In genomic region chr13:112972258-112972657, GRCh38 we compare ENCODE assay signal across 26 cellular contexts.
"Had no signal": no experiment of that assay in that cellular context is flagged by ENCODE, and none has a peak within 500 bp of the region (broad histone marks: within the 10 kb centered on the region; RNA-seq: fewer than 3 reads in every experiment).

No MANE protein-coding gene starts in this region.

- H3K4me3 Mint-ChIP-seq: immature natural killer cell; natural killer cell; nephron progenitor cell; stimulated activated naive B cell treated with anti-CD40 and anti-IgM and Interleukin-4, amounts not matched to agents 10 μg/mL and 1 μg/mL and 100 μg/mL, for 72 hours; type B pancreatic cell had no signal

- ATAC-seq: left colon; lower lobe of right lung; natural killer cell; right lobe of liver; stimulated activated naive B cell treated with anti-CD40 and anti-IgM and Interleukin-4, amounts not matched to agents 10 μg/mL and 1 μg/mL and 100 μg/mL, for 72 hours; stimulated activated naive CD8-positive, alpha-beta T cell treated with anti-CD3 and anti-CD28 coated beads, Interleukin-15, Interleukin-2, amounts not matched to agents 100 U/mL and 50 U/mL, for 24 hours had no signal

- H3K9me3 Mint-ChIP-seq: type B pancreatic cell had no signal

- H3K27me3 Mint-ChIP-seq: progenitor cell of endocrine pancreas had no signal

- H3K9me3 ChIP-seq: left lung, lower lobe of right lung, ovary, right atrium auricular region, right lobe of liver, stomach, testis, thyroid gland had no signal

- H3K27me3 ChIP-seq: ovary, right atrium auricular region, right lobe of liver, testis, thyroid gland had no signal

- DNase-seq: hypothalamus; immature natural killer cell; mammary epithelial cell; mesenchymal stem cell; natural killer cell; nephron progenitor cell; stimulated activated CD4-positive, alpha-beta T cell treated with anti-CD3 and anti-CD28 coated beads, Interleukin-12 subunit alpha, Interleukin-12 subunit beta, amount 100 ng/mL, for 4 hours; stimulated activated CD4-positive, alpha-beta T cell treated with anti-CD3 and anti-CD28 coated beads, Interleukin-15, amount 100 ng/mL, for 24 hours; stimulated activated CD4-positive, alpha-beta T cell treated with anti-CD3 and anti-CD28 coated beads, Interleukin-2, amount 100 ng/mL, for 24 hours; stimulated activated CD4-positive, alpha-beta T cell treated with anti-CD3 and anti-CD28 coated beads, Interleukin-4, amount 100 ng/mL, for 1 hour; stimulated activated naive B cell treated with anti-CD40 and anti-IgM and Interleukin-4, amounts not matched to agents 10 μg/mL and 1 μg/mL and 100 μg/mL, for 72 hours; stimulated activated naive CD8-positive, alpha-beta T cell treated with anti-CD3 and anti-CD28 coated beads, Interleukin-15, Interleukin-2, amounts not matched to agents 100 U/mL and 50 U/mL, for 24 hours; testis had no signal

- H3K27ac Mint-ChIP-seq: immature natural killer cell; natural killer cell; nephron progenitor cell; progenitor cell of endocrine pancreas; stimulated activated naive B cell treated with anti-CD40 and anti-IgM and Interleukin-4, amounts not matched to agents 10 μg/mL and 1 μg/mL and 100 μg/mL, for 72 hours; type B pancreatic cell had no signal

- H3K4me3 ChIP-seq: left lung, lower lobe of right lung, ovary, right atrium auricular region, right lobe of liver, skin epidermis, stomach, testis, thyroid gland had no signal

- H3K36me3 ChIP-seq: left lung, lower lobe of right lung, ovary, right atrium auricular region, right lobe of liver, stomach, thyroid gland had no signal

- H3K27ac ChIP-seq: left lung, lower lobe of right lung, ovary, right atrium auricular region, right lobe of liver, skin epidermis, stomach, testis, thyroid gland had no signal

- FAIRE-seq: islet of Langerhans, kidney had no signal

- H3K36me3 Mint-ChIP-seq: natural killer cell, type B pancreatic cell had no signal
